Comparison of ENCODE assay signal across 1 cellular context in the genomic region with DNA sequence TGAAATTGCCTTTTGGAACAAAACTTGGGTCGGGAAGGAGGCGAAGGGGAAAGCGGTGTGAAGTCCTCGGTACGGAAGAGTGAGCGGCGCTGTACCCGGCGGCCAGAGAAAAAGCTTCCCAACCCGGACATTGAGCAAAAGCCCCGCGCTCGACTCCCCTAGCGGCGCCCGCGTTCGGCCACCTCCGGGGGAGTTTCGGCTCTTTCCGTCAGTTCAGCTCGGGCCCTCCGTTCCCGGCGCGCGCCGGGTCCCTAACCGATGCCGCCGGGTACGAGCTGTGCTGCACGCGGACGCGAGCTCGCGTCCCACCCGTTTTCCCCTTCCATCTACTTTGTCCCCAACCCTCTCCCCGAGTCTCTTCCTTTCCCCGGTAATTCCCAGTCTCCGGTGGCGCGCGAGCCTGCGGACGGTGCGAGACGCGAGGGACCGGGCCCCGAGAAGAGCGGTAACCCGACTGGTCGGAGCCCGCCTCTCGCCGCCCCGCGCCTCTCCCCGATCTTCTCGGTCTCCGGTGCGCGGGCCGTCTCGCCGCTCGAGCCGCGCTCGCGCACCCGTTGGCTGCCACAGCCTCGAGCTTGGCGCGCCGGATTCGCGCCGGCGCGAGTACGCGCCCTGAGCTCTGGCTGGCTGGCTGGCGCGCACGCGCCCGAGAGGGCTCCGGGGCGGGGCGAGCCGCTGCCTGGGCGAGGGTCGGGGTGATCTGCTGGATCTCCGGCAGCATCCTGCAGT.
TF ChIP-seq lines count a peak whose summit lies in the region.

No MANE protein-coding gene starts in this region.

TF ChIP-seq in K562, 482 proteins besides CTCF, POLR2A, EP300 and RAD21 (continued from another document and continues in another):
- TF ChIP-seq, protein P1, sequence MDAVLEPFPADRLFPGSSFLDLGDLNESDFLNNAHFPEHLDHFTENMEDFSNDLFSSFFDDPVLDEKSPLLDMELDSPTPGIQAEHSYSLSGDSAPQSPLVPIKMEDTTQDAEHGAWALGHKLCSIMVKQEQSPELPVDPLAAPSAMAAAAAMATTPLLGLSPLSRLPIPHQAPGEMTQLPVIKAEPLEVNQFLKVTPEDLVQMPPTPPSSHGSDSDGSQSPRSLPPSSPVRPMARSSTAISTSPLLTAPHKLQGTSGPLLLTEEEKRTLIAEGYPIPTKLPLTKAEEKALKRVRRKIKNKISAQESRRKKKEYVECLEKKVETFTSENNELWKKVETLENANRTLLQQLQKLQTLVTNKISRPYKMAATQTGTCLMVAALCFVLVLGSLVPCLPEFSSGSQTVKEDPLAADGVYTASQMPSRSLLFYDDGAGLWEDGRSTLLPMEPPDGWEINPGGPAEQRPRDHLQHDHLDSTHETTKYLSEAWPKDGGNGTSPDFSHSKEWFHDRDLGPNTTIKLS (IDR thresholded peaks at IDR 0.05; ENCODE audit: borderline replicate concordance, low read depth) = peak; percentile 49; the same call in 1 of the 2 replicates
- TF ChIP-seq, protein P2, sequence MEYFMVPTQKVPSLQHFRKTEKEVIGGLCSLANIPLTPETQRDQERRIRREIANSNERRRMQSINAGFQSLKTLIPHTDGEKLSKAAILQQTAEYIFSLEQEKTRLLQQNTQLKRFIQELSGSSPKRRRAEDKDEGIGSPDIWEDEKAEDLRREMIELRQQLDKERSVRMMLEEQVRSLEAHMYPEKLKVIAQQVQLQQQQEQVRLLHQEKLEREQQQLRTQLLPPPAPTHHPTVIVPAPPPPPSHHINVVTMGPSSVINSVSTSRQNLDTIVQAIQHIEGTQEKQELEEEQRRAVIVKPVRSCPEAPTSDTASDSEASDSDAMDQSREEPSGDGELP (CRISPR knock-in tag; IDR thresholded peaks at IDR 0.05; ENCODE audit: borderline replicate concordance) = peak; percentile 54; the same call in 1 of the 2 replicates
- no peak for TF ChIP-seq SRSF7 (optimal IDR thresholded peaks at IDR 0.05; ENCODE audit: low read depth, low read length)
- TF ChIP-seq ATF1 (CRISPR knock-in tag; IDR thresholded peaks at IDR 0.05) = no peak
- TF ChIP-seq ATF1 (tag; IDR thresholded peaks at IDR 0.05) = peak; percentile 60
- TF ChIP-seq ZNF444 (CRISPR knock-in tag; IDR thresholded peaks at IDR 0.05) = no peak
- TF ChIP-seq ZKSCAN3 (CRISPR knock-in tag; IDR thresholded peaks at IDR 0.05) = no peak
- TF ChIP-seq, protein P3, sequence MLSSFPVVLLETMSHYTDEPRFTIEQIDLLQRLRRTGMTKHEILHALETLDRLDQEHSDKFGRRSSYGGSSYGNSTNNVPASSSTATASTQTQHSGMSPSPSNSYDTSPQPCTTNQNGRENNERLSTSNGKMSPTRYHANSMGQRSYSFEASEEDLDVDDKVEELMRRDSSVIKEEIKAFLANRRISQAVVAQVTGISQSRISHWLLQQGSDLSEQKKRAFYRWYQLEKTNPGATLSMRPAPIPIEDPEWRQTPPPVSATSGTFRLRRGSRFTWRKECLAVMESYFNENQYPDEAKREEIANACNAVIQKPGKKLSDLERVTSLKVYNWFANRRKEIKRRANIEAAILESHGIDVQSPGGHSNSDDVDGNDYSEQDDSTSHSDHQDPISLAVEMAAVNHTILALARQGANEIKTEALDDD (IDR thresholded peaks at IDR 0.05) = no peak
- TF ChIP-seq U2AF1 (optimal IDR thresholded peaks at IDR 0.05; ENCODE audit: low read depth, low read length) = no peak
- no peak for TF ChIP-seq TFAM (CRISPR knock-in tag; conservative IDR thresholded peaks at IDR 0.05)
- 0 out of 2 replicates have a peak, but pooled peaks have one; percentile 38 for TF ChIP-seq ZNF253 (CRISPR knock-in tag; conservative IDR thresholded peaks at IDR 0.05)
- no peak for TF ChIP-seq ZNF431 (CRISPR knock-in tag; IDR thresholded peaks at IDR 0.05)
- no peak for TF ChIP-seq IRF9 (tag; IDR thresholded peaks at IDR 0.05)
- 0 out of 2 replicates have a peak, but pooled peaks have one; percentile 60 for TF ChIP-seq HDAC8 (tag; IDR thresholded peaks at IDR 0.05)
- TF ChIP-seq TRIM28 (IDR thresholded peaks at IDR 0.05) = no peak
- no peak for TF ChIP-seq CSDE1 (IDR thresholded peaks at IDR 0.05)
- peak; percentile 46; the same call in 1 of the 2 replicates for TF ChIP-seq ZNF12 (CRISPR knock-in tag; IDR thresholded peaks at IDR 0.05)
- TF ChIP-seq DEAF1 (CRISPR knock-in tag; IDR thresholded peaks at IDR 0.05) = peak; percentile 99
- TF ChIP-seq CEBPZ (IDR thresholded peaks at IDR 0.05; ENCODE audit: borderline replicate concordance, low read depth, low read length) = no peak
- TF ChIP-seq KDM4B (IDR thresholded peaks at IDR 0.05; ENCODE audit: borderline replicate concordance in 2 of 2, low read depth in 1 of 2) = no peak
- no peak for TF ChIP-seq ZNF274 (IDR thresholded peaks at IDR 0.05; ENCODE audit: borderline replicate concordance, low read depth, low read length)
- TF ChIP-seq, protein P4, sequence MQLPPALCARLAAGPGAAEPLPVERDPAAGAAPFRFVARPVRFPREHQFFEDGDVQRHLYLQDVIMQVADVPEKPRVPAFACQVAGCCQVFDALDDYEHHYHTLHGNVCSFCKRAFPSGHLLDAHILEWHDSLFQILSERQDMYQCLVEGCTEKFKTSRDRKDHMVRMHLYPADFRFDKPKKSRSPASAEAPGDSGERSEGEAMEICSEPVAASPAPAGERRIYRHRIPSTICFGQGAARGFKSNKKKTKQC (CRISPR knock-in tag; IDR thresholded peaks at IDR 0.05) = no peak
- no peak for TF ChIP-seq FOXJ3 (CRISPR knock-in tag; IDR thresholded peaks at IDR 0.05)
- no peak for TF ChIP-seq RFX7 (CRISPR knock-in tag; IDR thresholded peaks at IDR 0.05)
- TF ChIP-seq FOXK2 (conservative IDR thresholded peaks at IDR 0.05 in 1 of 2, IDR thresholded peaks at IDR 0.05 in 1 of 2; ENCODE audit: low read depth in 2 of 2) = no peak
- TF ChIP-seq POLR2H (tag; IDR thresholded peaks at IDR 0.05; ENCODE audit: low read depth) = peak; percentile 78
- no peak for TF ChIP-seq FOXP4 (CRISPR knock-in tag; IDR thresholded peaks at IDR 0.05; ENCODE audit: borderline replicate concordance)
- TF ChIP-seq PCBP2 (IDR thresholded peaks at IDR 0.05; ENCODE audit: low read depth, low read length, poor library complexity, severe bottlenecking) = no peak
- TF ChIP-seq, protein P5, sequence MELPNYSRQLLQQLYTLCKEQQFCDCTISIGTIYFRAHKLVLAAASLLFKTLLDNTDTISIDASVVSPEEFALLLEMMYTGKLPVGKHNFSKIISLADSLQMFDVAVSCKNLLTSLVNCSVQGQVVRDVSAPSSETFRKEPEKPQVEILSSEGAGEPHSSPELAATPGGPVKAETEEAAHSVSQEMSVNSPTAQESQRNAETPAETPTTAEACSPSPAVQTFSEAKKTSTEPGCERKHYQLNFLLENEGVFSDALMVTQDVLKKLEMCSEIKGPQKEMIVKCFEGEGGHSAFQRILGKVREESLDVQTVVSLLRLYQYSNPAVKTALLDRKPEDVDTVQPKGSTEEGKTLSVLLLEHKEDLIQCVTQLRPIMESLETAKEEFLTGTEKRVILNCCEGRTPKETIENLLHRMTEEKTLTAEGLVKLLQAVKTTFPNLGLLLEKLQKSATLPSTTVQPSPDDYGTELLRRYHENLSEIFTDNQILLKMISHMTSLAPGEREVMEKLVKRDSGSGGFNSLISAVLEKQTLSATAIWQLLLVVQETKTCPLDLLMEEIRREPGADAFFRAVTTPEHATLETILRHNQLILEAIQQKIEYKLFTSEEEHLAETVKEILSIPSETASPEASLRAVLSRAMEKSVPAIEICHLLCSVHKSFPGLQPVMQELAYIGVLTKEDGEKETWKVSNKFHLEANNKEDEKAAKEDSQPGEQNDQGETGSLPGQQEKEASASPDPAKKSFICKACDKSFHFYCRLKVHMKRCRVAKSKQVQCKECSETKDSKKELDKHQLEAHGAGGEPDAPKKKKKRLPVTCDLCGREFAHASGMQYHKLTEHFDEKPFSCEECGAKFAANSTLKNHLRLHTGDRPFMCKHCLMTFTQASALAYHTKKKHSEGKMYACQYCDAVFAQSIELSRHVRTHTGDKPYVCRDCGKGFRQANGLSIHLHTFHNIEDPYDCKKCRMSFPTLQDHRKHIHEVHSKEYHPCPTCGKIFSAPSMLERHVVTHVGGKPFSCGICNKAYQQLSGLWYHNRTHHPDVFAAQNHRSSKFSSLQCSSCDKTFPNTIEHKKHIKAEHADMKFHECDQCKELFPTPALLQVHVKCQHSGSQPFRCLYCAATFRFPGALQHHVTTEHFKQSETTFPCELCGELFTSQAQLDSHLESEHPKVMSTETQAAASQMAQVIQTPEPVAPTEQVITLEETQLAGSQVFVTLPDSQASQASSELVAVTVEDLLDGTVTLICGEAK (IDR thresholded peaks at IDR 0.05) = peak; percentile 54; the same call in 1 of the 2 replicates
- TF ChIP-seq, protein P5 (CRISPR knock-in tag; IDR thresholded peaks at IDR 0.05) = no peak
- no peak for TF ChIP-seq ZNF764 (CRISPR knock-in tag; IDR thresholded peaks at IDR 0.05; ENCODE audit: low read depth)
- TF ChIP-seq ZNF354B (CRISPR knock-in tag; IDR thresholded peaks at IDR 0.05) = no peak
- peak; percentile 92 for TF ChIP-seq ZFX (CRISPR knock-in tag; IDR thresholded peaks at IDR 0.05)
- TF ChIP-seq ZFP36 (IDR thresholded peaks at IDR 0.05; ENCODE audit: low read depth, low read length, partially characterized antibody) = no peak
